ENCODE assay signal across 23 cellular contexts in genomic region chr3:65899226-65899625, GRCh38.
DNase-seq lines count a peak whose midpoint lies in the region; ATAC-seq, FAIRE-seq and TF ChIP-seq lines count a peak whose summit lies in the region.
"Had no signal": no experiment of that assay in that cellular context is flagged by ENCODE, and none has a peak within 500 bp of the region (broad histone marks: within the 10 kb centered on the region; RNA-seq: fewer than 3 reads in every experiment).

No MANE protein-coding gene starts in this region.

- no peaks in the 10 kb centered on the region for H3K27me3 Mint-ChIP-seq in T-cell

- ATAC-seq in right lobe of liver (peak; percentile 14 to 42 (median 22)), HepG2 (no peak), HG03520 (IDR thresholded peaks at IDR 0.05; ENCODE audit: unreplicated experiment) (no peak), T-cell (replicated peaks in 1 of 4) (no peak)
- ATAC-seq: A549, GM23338 had no signal

- no peak overlapping the region for H3K14ac ChIP-seq in H1 (ENCODE audit: insufficient read length)

- DNase-seq in right lobe of liver (no peak), HepG2 (ENCODE audit: low spot score) (no peak), H1 (ENCODE audit: low read depth in 1 of 2, low spot score in 2 of 2) (no peak), lung microvascular endothelial cell (ENCODE audit: low read depth in 2 of 2) (peak; percentile 58 to 95), NCI-H1092 treated with DMSO at 0.1 percent for 48 hours (lab: John Stamatoyannopoulos, UW) (no peak), T-cell (no peak)
- DNase-seq: 8988T; ACHN; AML-193; BE2C; Calu3; CD4-positive, alpha-beta memory T cell; COR-L47; DMS153; DND-41; HFFc6 had no signal

- H4K20me1 ChIP-seq in HepG2 (ENCODE audit: insufficient read depth, low read length) (peaks cover 15% of the 10 kb centered on the region; the same call in 1 of the 2 replicates), H1 (replicated peaks in 1 of 2; ENCODE audit: control insufficient read depth in 1 of 2, insufficient read depth in 2 of 2, low read length in 2 of 2) (no peaks in the 10 kb centered on the region)
- H4K20me1 ChIP-seq: BLaER1 treated with 17β-estradiol and CSF1 and Interleukin-3, amounts not matched to agents 10 nM and 100 nM had no signal

- 0 out of 2 replicates have a peak, but pooled peaks cover 2% of the 10 kb centered on the region for H3K23me2 ChIP-seq in H1 (ENCODE audit: low read depth, low read length)

- TF ChIP-seq EP300 in HepG2 (IDR thresholded peaks at IDR 0.05; ENCODE audit: low read depth in 2 of 2, low read length in 2 of 2) (no peak), HepG2 (CRISPR knock-in tag; IDR thresholded peaks at IDR 0.05; ENCODE audit: borderline replicate concordance) (no peak), H1 (IDR thresholded peaks at IDR 0.05; ENCODE audit: borderline replicate concordance in 1 of 2, low read depth in 2 of 2, low read length in 2 of 2) (no peak)

- no peaks in the 10 kb centered on the region for H3K9me3 ChIP-seq in right lobe of liver
- no peaks in the 10 kb centered on the region for H3K9me3 ChIP-seq in HepG2 (ENCODE audit: low read length)
- H3K9me3 ChIP-seq in H1 (ENCODE audit: insufficient read depth in 2 of 2, low read depth in 1 of 2, low read length in 1 of 2) = no peaks in the 10 kb centered on the region
- H3K9me3 ChIP-seq: A549; BE2C; BLaER1 treated with 17β-estradiol and CSF1 and Interleukin-3, amounts not matched to agents 10 nM and 100 nM; HAP-1 had no signal

- TF ChIP-seq POLR2A in right lobe of liver (IDR thresholded peaks at IDR 0.05) (no peak), HepG2 (IDR thresholded peaks at IDR 0.05; ENCODE audit: insufficient read depth in 1 of 2, low read depth in 2 of 2, low read length in 2 of 2) (no peak), H1 (IDR thresholded peaks at IDR 0.05; ENCODE audit: control extremely low read depth in 1 of 2, low read depth in 2 of 2, low read length in 2 of 2) (no peak)

- no peak overlapping the region for H4K91ac ChIP-seq in H1 (replicated peaks; ENCODE audit: insufficient read length, low read length)

- FAIRE-seq in HepG2 (lab: Jason Lieb, UNC) = no peak
- peak; percentile 28 for FAIRE-seq in H1 (lab: Jason Lieb, UNC)
- FAIRE-seq: A549, GM19239, H54 had no signal

- H3K27ac Mint-ChIP-seq in T-cell = no peak overlapping the region
- H3K27ac Mint-ChIP-seq: CD4-positive, alpha-beta memory T cell; GM23338; HFFc6 had no signal

- no peak overlapping the region for H2BK5ac ChIP-seq in H1 (ENCODE audit: low read depth, low read length)

- H2AFZ ChIP-seq in HepG2 (ENCODE audit: low read length) (no peak overlapping the region), H1 (ENCODE audit: low read length) (no peak overlapping the region)
- H2AFZ ChIP-seq: GM23338 had no signal

- H3K18ac ChIP-seq in H1 (ENCODE audit: extremely low read depth, low read length) = no peak overlapping the region

- H3K4me3 ChIP-seq in right lobe of liver (no peak overlapping the region), HepG2 (replicated peaks in 1 of 3; ENCODE audit: insufficient read depth in 1 of 3, low read depth in 2 of 3, low read length in 3 of 3) (no peak overlapping the region), H1 (ENCODE audit: extremely low read depth in 1 of 4, insufficient read depth in 2 of 4, low read depth in 3 of 4, low read length in 4 of 4) (no peak overlapping the region)
- H3K4me3 ChIP-seq: A549; BLaER1 treated with 17β-estradiol and CSF1 and Interleukin-3, amounts not matched to agents 10 nM and 100 nM; GM23338; HAP-1 had no signal

- no peak overlapping the region for H3K27ac ChIP-seq in right lobe of liver
- no peak overlapping the region for H3K27ac ChIP-seq in HepG2 (ENCODE audit: extremely low read length, insufficient read depth, low read length)
- H3K27ac ChIP-seq in H1 (ENCODE audit: low read depth, low read length) = no peak overlapping the region
- H3K27ac ChIP-seq: A549; BLaER1 treated with 17β-estradiol and CSF1 and Interleukin-3, amounts not matched to agents 10 nM and 100 nM had no signal

- 57% methylated on average over 1 of the region's 1 CpG for WGBS in right lobe of liver (ENCODE audit: insufficient coverage, low coverage, low lambda C conversion rate, missing lambda C conversion rate)
- WGBS in HepG2 (ENCODE audit: low lambda C conversion rate) = 100% methylated on average over 1 of the region's 1 CpG
- 70% methylated on average over 1 of the region's 1 CpG; no CpG with 5 or more reads in 1 of the 2 experiments for WGBS in H1 (ENCODE audit: extremely low coverage in 1 of 2, insufficient coverage in 1 of 2, insufficient read length in 1 of 2, insufficient replicate concordance in 2 of 2, low coverage in 1 of 2, low lambda C conversion rate in 2 of 2, missing lambda C conversion rate in 1 of 2), 2 experiments

- POLR2A ChIA-PET in HepG2 (lab: Yijun Ruan, JAX) (no interaction called here), H1 (lab: Charles Lee; ENCODE audit: partially characterized antibody) (interaction anchor here (0.6 to 0.7 kb wide), 2 partner anchors 10 to 70 kb away, joined by 3 read pairs; no protein-coding TSS in a partner anchor), T-cell (lab: Charles Lee) (no interaction called here)

- H3K4me1 ChIP-seq in right lobe of liver (no peaks in the 10 kb centered on the region), HepG2 (ENCODE audit: insufficient read depth, low read length) (peaks cover 10% of the 10 kb centered on the region), H1 (replicated peaks in 1 of 4; ENCODE audit: control insufficient read depth in 3 of 4, insufficient read depth in 4 of 4, low read length in 3 of 4) (peaks cover 0 to 16% (median 12%) of the 10 kb centered on the region in 4 experiments; a peak in 6 of 7 replicates)
- H3K4me1 ChIP-seq: A549; BE2C; BLaER1 treated with 17β-estradiol and CSF1 and Interleukin-3, amounts not matched to agents 10 nM and 100 nM; HAP-1 had no signal

- H2AK5ac ChIP-seq in H1 (ENCODE audit: low read depth, low read length) = no peak overlapping the region

- no peak overlapping the region for H4K8ac ChIP-seq in H1 (ENCODE audit: extremely low read depth, insufficient read depth, low read length)

- no TSS peak for BruUV-seq in HepG2 (replicated peaks; lab: Mats Ljungman, UMichigan)

- H3K27me3 ChIP-seq in right lobe of liver (no peaks in the 10 kb centered on the region), HepG2 (ENCODE audit: control insufficient read depth in 1 of 2, insufficient read depth in 2 of 2, low read length in 2 of 2) (no peaks in the 10 kb centered on the region), H1 (replicated peaks in 1 of 4; ENCODE audit: control insufficient read depth in 3 of 4, extremely low read depth in 1 of 4, insufficient read depth in 3 of 4, low read length in 3 of 4) (no peaks in the 10 kb centered on the region)
- H3K27me3 ChIP-seq: BE2C; BLaER1 treated with 17β-estradiol and CSF1 and Interleukin-3, amounts not matched to agents 10 nM and 100 nM had no signal

- no peak overlapping the region for H3K4me3 Mint-ChIP-seq in T-cell
- H3K4me3 Mint-ChIP-seq: CD4-positive, alpha-beta memory T cell; GM23338; HFFc6 had no signal

- H2BK12ac ChIP-seq in H1 (ENCODE audit: low read depth, low read length) = no peak overlapping the region

- H3K4me2 ChIP-seq in HepG2 (ENCODE audit: low read depth, low read length) = no peak overlapping the region
- no peak overlapping the region for H3K4me2 ChIP-seq in H1 (ENCODE audit: insufficient read depth in 1 of 2, low read depth in 2 of 2, low read length in 2 of 2)
- H3K4me2 ChIP-seq: A549; BLaER1 treated with 17β-estradiol and CSF1 and Interleukin-3, amounts not matched to agents 10 nM and 100 nM; GM23338 had no signal

- TF ChIP-seq CTCF in right lobe of liver (IDR thresholded peaks at IDR 0.05) (no peak), HepG2 (CRISPR knock-in tag; IDR thresholded peaks at IDR 0.05) (no peak), H1 (IDR thresholded peaks at IDR 0.05; ENCODE audit: control extremely low read depth in 1 of 3, insufficient read depth in 1 of 3, low read depth in 1 of 3, low read length in 3 of 3) (no peak)

- peaks cover 66% of the 10 kb centered on the region for H3K79me2 ChIP-seq in HepG2 (ENCODE audit: insufficient read depth, low read length)
- peaks cover 0 to 62% of the 10 kb centered on the region in 2 experiments; a peak in 3 of 4 replicates for H3K79me2 ChIP-seq in H1 (ENCODE audit: control insufficient read depth in 1 of 2, insufficient read depth in 2 of 2, low read length in 2 of 2)

- peaks cover 0 to 4% (median under 1%) of the 10 kb centered on the region in 3 donors for H3K9me3 Mint-ChIP-seq in T-cell
- H3K9me3 Mint-ChIP-seq: GM23338, HFFc6 had no signal

- CTCF ChIA-PET in HepG2 (lab: Yijun Ruan, JAX; ENCODE audit: low intra/inter-chr PET ratio, low total read pairs) (no interaction called here), H1 (lab: Charles Lee; ENCODE audit: partially characterized antibody) (no interaction called here), T-cell (lab: Charles Lee) (no interaction called here)

- H2BK15ac ChIP-seq in H1 (ENCODE audit: low read length) = no peak overlapping the region

- intact Hi-C loops in right lobe of liver (cut with DNase I) (no loop called here), HepG2 (cut with micrococcal nuclease; ENCODE audit: unreplicated experiment) (no loop called here)

- H3K79me1 ChIP-seq in H1 (ENCODE audit: low read depth, low read length) = peaks cover 9% of the 10 kb centered on the region

- no peak overlapping the region for H2BK120ac ChIP-seq in H1 (replicated peaks; ENCODE audit: low read depth, low read length)

- no peak overlapping the region for H3K4ac ChIP-seq in H1 (replicated peaks; ENCODE audit: insufficient read length, low read depth, low read length)

- H3K56ac ChIP-seq in H1 (replicated peaks; ENCODE audit: insufficient read length, low read depth, low read length) = no peak overlapping the region

- no peaks in the 10 kb centered on the region for H3K4me1 Mint-ChIP-seq in T-cell
- H3K4me1 Mint-ChIP-seq: CD4-positive, alpha-beta memory T cell had no signal

- H3K36me3 ChIP-seq in right lobe of liver (no peaks in the 10 kb centered on the region), HepG2 (replicated peaks in 1 of 2; ENCODE audit: control insufficient read depth in 1 of 2, insufficient read depth in 2 of 2, low read length in 2 of 2) (no peaks in the 10 kb centered on the region), H1 (ENCODE audit: control insufficient read depth in 2 of 4, insufficient read depth in 4 of 4, low read length in 3 of 4) (no peaks in the 10 kb centered on the region)
- H3K36me3 ChIP-seq: BE2C; BLaER1 treated with 17β-estradiol and CSF1 and Interleukin-3, amounts not matched to agents 10 nM and 100 nM; HAP-1 had no signal

- no peak overlapping the region for H3K23ac ChIP-seq in H1 (ENCODE audit: insufficient read length)

- no peak overlapping the region for H4K5ac ChIP-seq in H1 (ENCODE audit: insufficient read length, low read depth, low read length)

- no peak overlapping the region for H3K9ac ChIP-seq in HepG2 (ENCODE audit: insufficient read depth, low read depth, low read length)
- H3K9ac ChIP-seq in H1 (replicated peaks in 1 of 4; ENCODE audit: extremely low read depth in 1 of 4, low read depth in 3 of 4, low read length in 3 of 4) = no peak overlapping the region
- H3K9ac ChIP-seq: BLaER1 treated with 17β-estradiol and CSF1 and Interleukin-3, amounts not matched to agents 10 nM and 100 nM had no signal

- H3K36me3 Mint-ChIP-seq in T-cell = no peaks in the 10 kb centered on the region
- H3K36me3 Mint-ChIP-seq: CD4-positive, alpha-beta memory T cell had no signal

- TF ChIP-seq RAD21 in HepG2 (CRISPR knock-in tag; IDR thresholded peaks at IDR 0.05) (no peak), H1 (IDR thresholded peaks at IDR 0.05 in 1 of 2, conservative IDR thresholded peaks at IDR 0.05 in 1 of 2; ENCODE audit: low read depth in 2 of 2, low read length in 2 of 2) (no peak)

- no peak overlapping the region for H2BK20ac ChIP-seq in H1 (ENCODE audit: low read length)

- in situ Hi-C loops in HepG2 (cut with HindIII; ENCODE audit: extremely low pct_ligation_motif_present, low pct_unique_long_range_greater_than_20kb) = no loop called here

Comparison
In these comparisons a context has a peak if more than half of its experiments do, and no peak if none do; other contexts are left out.
1. ATAC-seq: peak in right lobe of liver (4 of 4); none in HepG2 (single experiment), HG03520 (single experiment) and T-cell (0 of 4).
2. DNase-seq: peak in lung microvascular endothelial cell (2 of 2); none in right lobe of liver (0 of 3), HepG2 (single experiment), H1 (0 of 2), NCI-H1092 treated with DMSO at 0.1 percent for 48 hours (single experiment) and T-cell (0 of 34).